ENCODE assay signal across 18 cellular contexts in genomic region chr7:17844514-17845196, GRCh38.
DNase-seq lines count a peak whose midpoint lies in the region; FAIRE-seq and TF ChIP-seq lines count a peak whose summit lies in the region.
"Had no signal": no experiment of that assay in that cellular context is flagged by ENCODE, and none has a peak within 500 bp of the region (broad histone marks: within the 10 kb centered on the region; RNA-seq: fewer than 3 reads in every experiment).

No MANE protein-coding gene starts in this region.

- TF ChIP-seq POLR2A in prostate gland (IDR thresholded peaks at IDR 0.05) = no peak
- TF ChIP-seq POLR2A in GM12891 (IDR thresholded peaks at IDR 0.05; ENCODE audit: low read depth, low read length) = no peak

- no peaks in the 10 kb centered on the region for H3K36me3 ChIP-seq in HAP-1 (replicated peaks)
- no peaks in the 10 kb centered on the region for H3K36me3 ChIP-seq in prostate gland
- H3K36me3 ChIP-seq: uterus had no signal

- no peak overlapping the region for H3K4me3 ChIP-seq in HAP-1
- H3K4me3 ChIP-seq in prostate gland = no peak overlapping the region
- H3K4me3 ChIP-seq: skin epidermis, uterus had no signal

- H3K9me3 ChIP-seq in HAP-1 (no peaks in the 10 kb centered on the region), prostate gland (no peaks in the 10 kb centered on the region)
- H3K9me3 ChIP-seq: uterus had no signal

- TF ChIP-seq CTCF in prostate gland (IDR thresholded peaks at IDR 0.05) = no peak

- H3K27ac ChIP-seq in prostate gland = peak overlapping the region; percentile 24 to 49
- H3K27ac ChIP-seq: parathyroid adenoma, skin epidermis, uterus had no signal

- H3K27me3 ChIP-seq in HAP-1 (ENCODE audit: low read depth) = no peaks in the 10 kb centered on the region
- H3K27me3 ChIP-seq in prostate gland (replicated peaks; ENCODE audit: insufficient read depth) = no peaks in the 10 kb centered on the region
- H3K27me3 ChIP-seq: uterus had no signal

- intact Hi-C loops in prostate gland (cut with DNase I) = no loop called here

- FAIRE-seq in colon (lab: Jason Lieb, UNC) (peak; percentile 64), GM12891 (lab: Jason Lieb, UNC) (no peak)
- FAIRE-seq: islet of Langerhans, RCC 7860 had no signal

- in situ Hi-C loops in HAP-1 (cut with MboI; ENCODE audit: low sequenced_read_pairs) = no loop called here

- H3K4me1 ChIP-seq in HAP-1 (peaks cover 15% of the 10 kb centered on the region), prostate gland (replicated peaks) (no peaks in the 10 kb centered on the region)
- H3K4me1 ChIP-seq: uterus had no signal

- 19% methylated on average over 3 of the region's 3 CpGs for WGBS in prostate gland

- DNase-seq in HAP-1 (ENCODE audit: low spot score in 2 of 2) (peak; percentile 15 to 73), RPMI7951 (ENCODE audit: low read depth) (peak; percentile 34), prostate gland (ENCODE audit: low spot score) (peak; percentile 27), GM12891 (ENCODE audit: insufficient read length, low spot score) (no peak), NCI-H524 treated with DMSO at 0.1 percent for 48 hours (lab: John Stamatoyannopoulos, UW) (no peak)
- no peak for DNase-seq in activated CD4-positive, alpha-beta T cell treated with anti-CD3 and anti-CD28 coated beads for 48 hours
- DNase-seq: activated CD4-positive, alpha-beta T cell treated with anti-CD3 and anti-CD28 coated beads, Interleukin-2, amount 50 U/mL, for 48 hours; activated naive CD4-positive, alpha-beta T cell treated with anti-CD3 and anti-CD28 coated beads, Interleukin-2, amount 10 ng/mL, durations not matched to agents 7 days and 5 days; activated T-cell treated with anti-CD3 and anti-CD28 coated beads, Interleukin-2, amount 50 U/mL, for 4 hours; naive thymus-derived CD4-positive, alpha-beta T cell; NCI-H1436; stimulated activated CD4-positive, alpha-beta T cell treated with anti-CD3 and anti-CD28 coated beads, Interleukin-4, amount 100 ng/mL, for 24 hours; uterus had no signal

TF ChIP-seq in GM12891, 5 proteins besides CTCF, POLR2A, EP300 and RAD21:
- TF ChIP-seq TAF1 (IDR thresholded peaks at IDR 0.05; ENCODE audit: low read depth, low read length) (no peak), PAX5 (IDR thresholded peaks at IDR 0.05; ENCODE audit: insufficient read depth, low read length, severe bottlenecking) (no peak), POU2F2 (IDR thresholded peaks at IDR 0.05; ENCODE audit: low read depth, low read length) (no peak), POLR2AphosphoS5 (IDR thresholded peaks at IDR 0.05; ENCODE audit: low read depth, low read length) (no peak), SPI1 (IDR thresholded peaks at IDR 0.05; ENCODE audit: low read depth, low read length) (no peak)

Comparison
In these comparisons a context has a peak if more than half of its experiments do, and no peak if none do; other contexts are left out.
1. DNase-seq: peak in HAP-1 (2 of 2), RPMI7951 (single experiment) and prostate gland (single experiment); none in GM12891 (single experiment), activated CD4-positive, alpha-beta T cell treated with anti-CD3 and anti-CD28 coated beads for 48 hours (single experiment) and NCI-H524 treated with DMSO at 0.1 percent for 48 hours (single experiment).